Comparison of ENCODE assay signal across 8 cellular contexts in genomic region chr14:31208546-31209424, GRCh38. TPM values are rescaled to one million over a fixed set of nuclear protein-coding genes. Genes with fewer than 3 reads are reported as not detected.
DNase-seq lines count a peak whose midpoint lies in the region; ATAC-seq and TF ChIP-seq lines count a peak whose summit lies in the region.

No MANE protein-coding gene starts in this region.

- no peaks in the 10 kb centered on the region for H3K36me3 ChIP-seq in esophagus (ENCODE audit: control insufficient read depth in 2 of 2, insufficient read depth in 2 of 2, low read length in 1 of 2)

- peak overlapping the region; percentile 89 for H3K4me3 Mint-ChIP-seq in activated CD4-positive, alpha-beta T cell treated with anti-CD3 and anti-CD28 coated beads, Interleukin-2, amount 10 ng/mL, durations not matched to agents 7 days and 5 days

- 69 to 72% methylated on average over 16 of the region's 16 CpGs for WGBS in esophagus, 2 donors

- H3K4me1 ChIP-seq in esophagus (ENCODE audit: control insufficient read depth in 2 of 2, insufficient read depth in 2 of 2, low read length in 1 of 2), result no peaks in the 10 kb centered on the region

- H3K27ac Mint-ChIP-seq in activated CD4-positive, alpha-beta T cell treated with anti-CD3 and anti-CD28 coated beads, Interleukin-2, amount 10 ng/mL, durations not matched to agents 7 days and 5 days, result peak overlapping the region; percentile 100

- peaks cover 2% of the 10 kb centered on the region for H3K27me3 Mint-ChIP-seq in activated CD4-positive, alpha-beta T cell treated with anti-CD3 and anti-CD28 coated beads, Interleukin-2, amount 10 ng/mL, durations not matched to agents 7 days and 5 days

- ATAC-seq in GM19351 (IDR thresholded peaks at IDR 0.05; ENCODE audit: unreplicated experiment) (no peak), HG02973 (IDR thresholded peaks at IDR 0.05; ENCODE audit: unreplicated experiment) (no peak)

- H3K27me3 ChIP-seq in esophagus (ENCODE audit: control insufficient read depth in 1 of 2, insufficient read depth in 2 of 2, low read length in 2 of 2), result no peaks in the 10 kb centered on the region

- peak in 2 of 3 experiments; percentile 15 to 48 for DNase-seq in NCI-H1417 (lab: John Stamatoyannopoulos, UW)
- no peak for DNase-seq in NCI-H1417 treated with DMSO at 0.1 percent for 48 hours (lab: John Stamatoyannopoulos, UW)
- no peak for DNase-seq in activated CD4-positive, alpha-beta T cell treated with anti-CD3 and anti-CD28 coated beads, Interleukin-2, amount 10 ng/mL, durations not matched to agents 7 days and 5 days
- no peak for DNase-seq in retinal pigment epithelial cell (ENCODE audit: low read depth)
- DNase-seq in HuH-7 (ENCODE audit: low spot score), result no peak

- peak overlapping the region; percentile 99 to 100 for H3K27ac ChIP-seq in esophagus (ENCODE audit: low read depth in 2 of 2, low read length in 1 of 2)

- POLR2A ChIA-PET in activated CD4-positive, alpha-beta T cell treated with anti-CD3 and anti-CD28 coated beads, Interleukin-2, amount 10 ng/mL, durations not matched to agents 7 days and 5 days (lab: Charles Lee), result interaction anchor here (1.4 kb wide), 1 partner anchor 182 kb away, joined by 4 read pairs; no protein-coding TSS in a partner anchor

- peak overlapping the region in 1 of 2 donors; percentile 88 for H3K4me3 ChIP-seq in esophagus (ENCODE audit: low read depth in 1 of 2, low read length in 2 of 2)
- peak overlapping the region; percentile 60 for H3K4me3 ChIP-seq in retinal pigment epithelial cell (ENCODE audit: low read length)

- H3K9me3 ChIP-seq in esophagus (ENCODE audit: control insufficient read depth in 2 of 2, insufficient read depth in 1 of 2, low read depth in 1 of 2, low read length in 1 of 2), result no peaks in the 10 kb centered on the region

- CTCF ChIA-PET in activated CD4-positive, alpha-beta T cell treated with anti-CD3 and anti-CD28 coated beads, Interleukin-2, amount 10 ng/mL, durations not matched to agents 7 days and 5 days (lab: Charles Lee), result interaction anchor here (0.6 to 2.8 kb wide), 9 partner anchors 17 to 212 kb away, joined by 3 to 12 read pairs (median 4); partner anchors contain the start of gene HEATR5A

- H3K9me3 Mint-ChIP-seq in activated CD4-positive, alpha-beta T cell treated with anti-CD3 and anti-CD28 coated beads, Interleukin-2, amount 10 ng/mL, durations not matched to agents 7 days and 5 days, result no peaks in the 10 kb centered on the region

- H3K36me3 Mint-ChIP-seq in activated CD4-positive, alpha-beta T cell treated with anti-CD3 and anti-CD28 coated beads, Interleukin-2, amount 10 ng/mL, durations not matched to agents 7 days and 5 days (ENCODE audit: low read depth), result peaks cover 18% of the 10 kb centered on the region

- TF ChIP-seq CTCF in retinal pigment epithelial cell (conservative IDR thresholded peaks at IDR 0.05; ENCODE audit: low read depth, low read length), result no peak

- H3K4me1 Mint-ChIP-seq in activated CD4-positive, alpha-beta T cell treated with anti-CD3 and anti-CD28 coated beads, Interleukin-2, amount 10 ng/mL, durations not matched to agents 7 days and 5 days, result peaks cover 47% of the 10 kb centered on the region

RNA-seq across cellular contexts. Expression of gene HECTD1, which starts 1.2 kb away (rescaled TPM):
- total RNA-seq in activated CD4-positive, alpha-beta T cell treated with anti-CD3 and anti-CD28 coated beads, Interleukin-2, amount 10 ng/mL, durations not matched to agents 7 days and 5 days, result 100 to 1,000 TPM in 1 of 2 experiments, 10 to 100 TPM in 1; 97.2 to 110 TPM
- polyA plus RNA-seq in esophagus, result 100 to 1,000 TPM in 1 of 2 donors, 10 to 100 TPM in 1; 90.0 to 140 TPM

Comparison
In these comparisons a context has a peak if more than half of its experiments do, and no peak if none do; other contexts are left out.
1. DNase-seq: peak in NCI-H1417 (2 of 3); none in NCI-H1417 treated with DMSO at 0.1 percent for 48 hours (single experiment), activated CD4-positive, alpha-beta T cell treated with anti-CD3 and anti-CD28 coated beads, Interleukin-2, amount 10 ng/mL, durations not matched to agents 7 days and 5 days (single experiment), retinal pigment epithelial cell (single experiment) and HuH-7 (single experiment).